In genomic region chr11:128825050-128825806, GRCh38 we compare ENCODE assay signal across 1 cellular context.
TF ChIP-seq lines count a peak whose summit lies in the region.

No MANE protein-coding gene starts in this region.

TF ChIP-seq in SK-N-SH, 30 proteins besides CTCF, POLR2A, EP300 and RAD21 (continued from another document):
- TF ChIP-seq MXI1 (IDR thresholded peaks at IDR 0.05; ENCODE audit: low read depth, low read length) (no peak), USF1 (IDR thresholded peaks at IDR 0.05; ENCODE audit: borderline replicate concordance, low read depth) (no peak), RFX5 (IDR thresholded peaks at IDR 0.05; ENCODE audit: low read length) (no peak), FOXM1 (IDR thresholded peaks at IDR 0.05; ENCODE audit: low read depth) (no peak)
